Comparison of ENCODE assay signal across 18 cellular contexts in genomic region chr11:75527130-75527529, GRCh38. TPM values are rescaled to one million over a fixed set of nuclear protein-coding genes. Genes with fewer than 3 reads are reported as not detected.
DNase-seq lines count a peak whose midpoint lies in the region; ATAC-seq and TF ChIP-seq lines count a peak whose summit lies in the region.
"Had no signal": no experiment of that assay in that cellular context is flagged by ENCODE, and none has a peak within 500 bp of the region (broad histone marks: within the 10 kb centered on the region; RNA-seq: fewer than 3 reads in every experiment).

No MANE protein-coding gene starts in this region.

- H3K23ac ChIP-seq in neuronal stem cell (ENCODE audit: low read depth, low read length, poor library complexity): no peak overlapping the region

- H3K9me3 Mint-ChIP-seq in CD8-positive, alpha-beta memory T cell: no peaks in the 10 kb centered on the region
- no peaks in the 10 kb centered on the region for H3K9me3 Mint-ChIP-seq in activated T-helper 2 cell treated with anti-CD3 and anti-CD28 coated beads, Interferon-gamma antibody, Interleukin-2, Interleukin-4, amounts not matched to agents 10 μg/mL and 5 μg/mL and 100 μg/mL, durations not matched to agents 14 hours and 24 hours and 36 hours
- no peaks in the 10 kb centered on the region for H3K9me3 Mint-ChIP-seq in naive thymus-derived CD4-positive, alpha-beta T cell

- H4K91ac ChIP-seq in neuronal stem cell (ENCODE audit: low read depth, low read length, poor library complexity): no peak overlapping the region

- no peak overlapping the region for H2AK5ac ChIP-seq in neuronal stem cell (ENCODE audit: low read depth, low read length)

- peak overlapping the region in 5 of 8 donors; percentile 7 to 74 (median 63) for H3K27ac Mint-ChIP-seq in CD8-positive, alpha-beta memory T cell
- H3K27ac Mint-ChIP-seq in activated T-helper 2 cell treated with anti-CD3 and anti-CD28 coated beads, Interferon-gamma antibody, Interleukin-2, Interleukin-4, amounts not matched to agents 10 μg/mL and 5 μg/mL and 100 μg/mL, durations not matched to agents 14 hours and 24 hours and 36 hours: no peak overlapping the region
- H3K27ac Mint-ChIP-seq in naive thymus-derived CD4-positive, alpha-beta T cell: peak overlapping the region; percentile 37 to 80 (median 59)

- peak overlapping the region; percentile 77 to 88 (median 84) for H3K4me3 Mint-ChIP-seq in CD8-positive, alpha-beta memory T cell
- H3K4me3 Mint-ChIP-seq in activated T-helper 2 cell treated with anti-CD3 and anti-CD28 coated beads, Interferon-gamma antibody, Interleukin-2, Interleukin-4, amounts not matched to agents 10 μg/mL and 5 μg/mL and 100 μg/mL, durations not matched to agents 14 hours and 24 hours and 36 hours (ENCODE audit: low read depth): peak overlapping the region; percentile 78
- peak overlapping the region; percentile 71 to 89 (median 84) for H3K4me3 Mint-ChIP-seq in naive thymus-derived CD4-positive, alpha-beta T cell

- peaks cover 36 to 91% (median 90%) of the 10 kb centered on the region in 10 experiments for H3K4me1 ChIP-seq in BLaER1 treated with 17β-estradiol and CSF1 and Interleukin-3, amounts not matched to agents 10 nM and 100 nM
- peaks cover 28% of the 10 kb centered on the region for H3K4me1 ChIP-seq in CD8-positive, alpha-beta memory T cell (ENCODE audit: insufficient read depth, low read length)
- H3K4me1 ChIP-seq in naive thymus-derived CD4-positive, alpha-beta T cell (ENCODE audit: control insufficient read depth in 2 of 2, insufficient read depth in 2 of 2, low read length in 2 of 2): peaks cover 2 to 19% of the 10 kb centered on the region in 2 donors
- H3K4me1 ChIP-seq in tibial nerve (peaks cover 0 to 34% (median 4%) of the 10 kb centered on the region in 4 donors), neuronal stem cell (ENCODE audit: control insufficient read depth in 2 of 2, insufficient read depth in 1 of 2, low read depth in 1 of 2, low read length in 2 of 2) (peaks cover 12 to 16% of the 10 kb centered on the region in 2 donors)

- H3K4ac ChIP-seq in neuronal stem cell (ENCODE audit: low read length): no peak overlapping the region

- peaks cover 0 to 31% (median 23%) of the 10 kb centered on the region in 11 experiments; a peak in 15 of 22 replicates for H4K20me1 ChIP-seq in BLaER1 treated with 17β-estradiol and CSF1 and Interleukin-3, amounts not matched to agents 10 nM and 100 nM

- peaks cover 0 to 1% of the 10 kb centered on the region in 2 donors for H3K27me3 Mint-ChIP-seq in CD8-positive, alpha-beta memory T cell
- peaks cover 11% of the 10 kb centered on the region for H3K27me3 Mint-ChIP-seq in activated T-helper 2 cell treated with anti-CD3 and anti-CD28 coated beads, Interferon-gamma antibody, Interleukin-2, Interleukin-4, amounts not matched to agents 10 μg/mL and 5 μg/mL and 100 μg/mL, durations not matched to agents 14 hours and 24 hours and 36 hours (ENCODE audit: low read depth)
- peaks cover 0 to 24% (median 0%) of the 10 kb centered on the region in 5 donors for H3K27me3 Mint-ChIP-seq in naive thymus-derived CD4-positive, alpha-beta T cell

- POLR2A ChIA-PET in CD8-positive, alpha-beta memory T cell (lab: Charles Lee): no interaction called here
- POLR2A ChIA-PET in naive thymus-derived CD4-positive, alpha-beta T cell (lab: Charles Lee): no interaction called here

- H2BK120ac ChIP-seq in neuronal stem cell (ENCODE audit: low read depth, low read length): no peak overlapping the region

- H3K4me3 ChIP-seq in BLaER1 treated with 17β-estradiol and CSF1 and Interleukin-3, amounts not matched to agents 10 nM and 100 nM: peak overlapping the region in 3 of 10 experiments; percentile 81 to 88 (median 84); a peak in 2 of 20 replicates
- no peak overlapping the region for H3K4me3 ChIP-seq in CD8-positive, alpha-beta memory T cell (ENCODE audit: low read length)
- H3K4me3 ChIP-seq in naive thymus-derived CD4-positive, alpha-beta T cell (ENCODE audit: low read length): no peak overlapping the region
- H3K4me3 ChIP-seq in tibial nerve: no peak overlapping the region
- H3K4me3 ChIP-seq in neuronal stem cell (ENCODE audit: low read length in 2 of 2): no peak overlapping the region
- H3K4me3 ChIP-seq: lung had no signal

- H4K8ac ChIP-seq in neuronal stem cell (ENCODE audit: low read depth, low read length): no peak overlapping the region

- no peak for TF ChIP-seq POLR2A in tibial nerve (IDR thresholded peaks at IDR 0.05)

- intact Hi-C loops in activated T-helper 2 cell treated with anti-CD3 and anti-CD28 coated beads, Interferon-gamma antibody, Interleukin-2, Interleukin-4, amounts not matched to agents 10 μg/mL and 5 μg/mL and 100 μg/mL, durations not matched to agents 14 hours and 24 hours and 36 hours (cut with micrococcal nuclease): no loop called here
- intact Hi-C loops in naive thymus-derived CD4-positive, alpha-beta T cell (cut with micrococcal nuclease): loop anchor here (2.0 to 5.0 kb wide), 4 partner anchors 55 to 855 kb away; partner anchors contain the start of genes RPS3 (in 2 of the 2), GVQW3 (in 1 of the 2) and THAP12 (in 1 of the 2)

- H3K18ac ChIP-seq in neuronal stem cell (ENCODE audit: low read length): no peak overlapping the region

- no peak overlapping the region for H2AFZ ChIP-seq in neuronal stem cell (ENCODE audit: low read length)

- H3K27ac ChIP-seq in BLaER1 treated with 17β-estradiol and CSF1 and Interleukin-3, amounts not matched to agents 10 nM and 100 nM: no peak overlapping the region
- H3K27ac ChIP-seq in CD8-positive, alpha-beta memory T cell (ENCODE audit: low read depth, low read length): no peak overlapping the region
- no peak overlapping the region for H3K27ac ChIP-seq in naive thymus-derived CD4-positive, alpha-beta T cell (ENCODE audit: low read depth, low read length)
- H3K27ac ChIP-seq in tibial nerve (no peak overlapping the region), neuronal stem cell (replicated peaks; ENCODE audit: low read length) (no peak overlapping the region)
- H3K27ac ChIP-seq: vagina had no signal

- H3K36me3 ChIP-seq in BLaER1 treated with 17β-estradiol and CSF1 and Interleukin-3, amounts not matched to agents 10 nM and 100 nM: no peaks in the 10 kb centered on the region
- H3K36me3 ChIP-seq in CD8-positive, alpha-beta memory T cell (ENCODE audit: insufficient read depth, low read length): no peaks in the 10 kb centered on the region
- no peaks in the 10 kb centered on the region for H3K36me3 ChIP-seq in naive thymus-derived CD4-positive, alpha-beta T cell (ENCODE audit: control insufficient read depth in 2 of 3, insufficient read depth in 3 of 3, low read length in 3 of 3)
- H3K36me3 ChIP-seq in tibial nerve (no peaks in the 10 kb centered on the region), neuronal stem cell (replicated peaks in 1 of 2; ENCODE audit: control insufficient read depth in 2 of 2, insufficient read depth in 2 of 2, low read length in 2 of 2) (no peaks in the 10 kb centered on the region)
- H3K36me3 ChIP-seq: gastroesophageal sphincter, Peyer's patch, vagina had no signal

- no peaks in the 10 kb centered on the region for H3K9me3 ChIP-seq in BLaER1 treated with 17β-estradiol and CSF1 and Interleukin-3, amounts not matched to agents 10 nM and 100 nM (replicated peaks in 1 of 11)
- H3K9me3 ChIP-seq in CD8-positive, alpha-beta memory T cell (ENCODE audit: low read length): no peaks in the 10 kb centered on the region
- H3K9me3 ChIP-seq in naive thymus-derived CD4-positive, alpha-beta T cell (ENCODE audit: control insufficient read depth in 2 of 3, low read length in 3 of 3): no peaks in the 10 kb centered on the region
- H3K9me3 ChIP-seq in tibial nerve (no peaks in the 10 kb centered on the region), neuronal stem cell (replicated peaks in 1 of 2; ENCODE audit: control insufficient read depth in 2 of 2, insufficient read depth in 1 of 2, low read depth in 1 of 2, low read length in 2 of 2) (no peaks in the 10 kb centered on the region)
- H3K9me3 ChIP-seq: gastroesophageal sphincter, Peyer's patch, vagina had no signal

- no peak for DNase-seq in CD8-positive, alpha-beta memory T cell
- DNase-seq in activated T-helper 2 cell treated with anti-CD3 and anti-CD28 coated beads, Interferon-gamma antibody, Interleukin-2, Interleukin-4, amounts not matched to agents 10 μg/mL and 5 μg/mL and 100 μg/mL, durations not matched to agents 14 hours and 24 hours and 36 hours (ENCODE audit: low spot score): no peak
- no peak for DNase-seq in naive thymus-derived CD4-positive, alpha-beta T cell
- DNase-seq in kidney glomerular epithelial cell (lab: John Stamatoyannopoulos, UW) (no peak), tibial nerve (ENCODE audit: low spot score in 2 of 2) (no peak), neuronal stem cell (ENCODE audit: low spot score) (no peak)
- DNase-seq: activated effector memory CD4-positive, alpha-beta T cell treated with anti-CD3 and anti-CD28 coated beads, Interleukin-2, amount 50 U/mL, for 16 hours; caudate nucleus; NCI-H2081; NCI-H69; occipital lobe; Peyer's patch; stimulated activated naive CD4-positive, alpha-beta T cell treated with Interleukin-2 at 50 U/mL for 16 hours had no signal

- TF ChIP-seq EP300 in tibial nerve (IDR thresholded peaks at IDR 0.05): no peak

- no peak overlapping the region for H2BK12ac ChIP-seq in neuronal stem cell (ENCODE audit: low read length)

- CTCF ChIA-PET in CD8-positive, alpha-beta memory T cell (lab: Charles Lee): interaction anchor here (1.2 to 17.2 kb wide), 4 partner anchors 19 to 247 kb away, joined by 3 to 212 read pairs (median 8); no protein-coding TSS in a partner anchor
- CTCF ChIA-PET in naive thymus-derived CD4-positive, alpha-beta T cell (lab: Charles Lee): interaction anchor here (8.7 to 8.8 kb wide), 2 partner anchors 83 to 140 kb away, joined by 93 to 147 read pairs; no protein-coding TSS in a partner anchor

- peak overlapping the region; percentile 10 to 100 (median 99); a peak in 18 of 22 replicates for H3K4me2 ChIP-seq in BLaER1 treated with 17β-estradiol and CSF1 and Interleukin-3, amounts not matched to agents 10 nM and 100 nM
- H3K4me2 ChIP-seq in neuronal stem cell (ENCODE audit: insufficient read depth, low read length, poor library complexity, severe bottlenecking): no peak overlapping the region

- no peak overlapping the region for H3K14ac ChIP-seq in neuronal stem cell (ENCODE audit: low read length)

- ATAC-seq in naive thymus-derived CD4-positive, alpha-beta T cell: no peak
- ATAC-seq: activated CD4-positive, CD25-positive, alpha-beta regulatory T cell treated with anti-CD3 and anti-CD28 coated beads, Interleukin-2, amount 50 U/mL, for 24 hours; gastroesophageal sphincter had no signal

- no peak for TF ChIP-seq CTCF in tibial nerve (IDR thresholded peaks at IDR 0.05)

- H2BK15ac ChIP-seq in neuronal stem cell (ENCODE audit: low read length): no peak overlapping the region

- H3K79me1 ChIP-seq in neuronal stem cell (ENCODE audit: low read depth, low read length): no peaks in the 10 kb centered on the region

- 90 to 95% methylated on average over 5 of the region's 5 CpGs for WGBS in tibial nerve, 2 donors
- no CpG with 5 or more reads among the region's 5 CpGs for WGBS in neuronal stem cell (ENCODE audit: extremely low coverage in 2 of 2, insufficient read length in 2 of 2, insufficient replicate concordance in 1 of 2), 2 donors

- H2BK5ac ChIP-seq in neuronal stem cell (ENCODE audit: low read length): no peak overlapping the region

- H3K4me1 Mint-ChIP-seq in CD8-positive, alpha-beta memory T cell: peaks cover 31 to 46% (median 45%) of the 10 kb centered on the region in 3 donors
- H3K4me1 Mint-ChIP-seq in activated T-helper 2 cell treated with anti-CD3 and anti-CD28 coated beads, Interferon-gamma antibody, Interleukin-2, Interleukin-4, amounts not matched to agents 10 μg/mL and 5 μg/mL and 100 μg/mL, durations not matched to agents 14 hours and 24 hours and 36 hours (ENCODE audit: low read depth): peaks cover 24% of the 10 kb centered on the region
- peaks cover 16 to 49% (median 35%) of the 10 kb centered on the region in 7 donors for H3K4me1 Mint-ChIP-seq in naive thymus-derived CD4-positive, alpha-beta T cell

- peaks cover 0 to 1% (median 0%) of the 10 kb centered on the region in 3 donors for H3K36me3 Mint-ChIP-seq in CD8-positive, alpha-beta memory T cell
- H3K36me3 Mint-ChIP-seq in activated T-helper 2 cell treated with anti-CD3 and anti-CD28 coated beads, Interferon-gamma antibody, Interleukin-2, Interleukin-4, amounts not matched to agents 10 μg/mL and 5 μg/mL and 100 μg/mL, durations not matched to agents 14 hours and 24 hours and 36 hours (ENCODE audit: low read depth): no peaks in the 10 kb centered on the region
- no peaks in the 10 kb centered on the region for H3K36me3 Mint-ChIP-seq in naive thymus-derived CD4-positive, alpha-beta T cell

- H3K9ac ChIP-seq in BLaER1 treated with 17β-estradiol and CSF1 and Interleukin-3, amounts not matched to agents 10 nM and 100 nM: no peak overlapping the region
- no peak overlapping the region for H3K9ac ChIP-seq in neuronal stem cell (ENCODE audit: low read depth, low read length, poor library complexity)

- H3K27me3 ChIP-seq in BLaER1 treated with 17β-estradiol and CSF1 and Interleukin-3, amounts not matched to agents 10 nM and 100 nM: peaks cover 16 to 32% (median 26%) of the 10 kb centered on the region in 11 experiments
- H3K27me3 ChIP-seq in CD8-positive, alpha-beta memory T cell (ENCODE audit: insufficient read depth, low read length, poor library complexity, severe bottlenecking): no peaks in the 10 kb centered on the region
- no peaks in the 10 kb centered on the region for H3K27me3 ChIP-seq in naive thymus-derived CD4-positive, alpha-beta T cell (ENCODE audit: control insufficient read depth in 2 of 2, insufficient read depth in 2 of 2, low read length in 2 of 2)
- no peaks in the 10 kb centered on the region for H3K27me3 ChIP-seq in tibial nerve
- H3K27me3 ChIP-seq in neuronal stem cell (ENCODE audit: control insufficient read depth in 3 of 3, insufficient read depth in 3 of 3, low read depth in 1 of 3, low read length in 3 of 3): peaks cover 0 to 39% (median 2%) of the 10 kb centered on the region in 3 experiments
- H3K27me3 ChIP-seq: Peyer's patch, vagina had no signal

RNA-seq across cellular contexts. Expression of gene GDPD5, which starts 1.4 kb away (rescaled TPM):
- 1 to 10 TPM; 8.9 to 9.1 TPM for total RNA-seq in CD8-positive, alpha-beta memory T cell
- 10.4 TPM for polyA plus RNA-seq in CD8-positive, alpha-beta memory T cell
- 11.0 and 14.9 TPM in 2 replicates for total RNA-seq in activated T-helper 2 cell treated with anti-CD3 and anti-CD28 coated beads, Interferon-gamma antibody, Interleukin-2, Interleukin-4, amounts not matched to agents 10 μg/mL and 5 μg/mL and 100 μg/mL, durations not matched to agents 14 hours and 24 hours and 36 hours
- 10 to 100 TPM; 18.0 to 50.3 (median 24.7) TPM for total RNA-seq in naive thymus-derived CD4-positive, alpha-beta T cell
- polyA plus RNA-seq in naive thymus-derived CD4-positive, alpha-beta T cell: 1 to 10 TPM; 3.9 to 7.1 TPM
- 100 to 1,000 TPM in 2 of 4 donors, 10 to 100 TPM in 2; 92.2 to 122 (median 101) TPM for total RNA-seq in tibial nerve
- 10.9 TPM for polyA plus RNA-seq in neuronal stem cell (2013, experiment 1 of 2)
- 11.1 TPM for polyA plus RNA-seq in neuronal stem cell (2013, experiment 2 of 2)

RNA-seq across cellular contexts. Expression of gene SERPINH1, which starts 34.9 kb away (rescaled TPM):
- total RNA-seq in CD8-positive, alpha-beta memory T cell: 10 to 100 TPM; 20.7 to 21.1 TPM
- polyA plus RNA-seq in CD8-positive, alpha-beta memory T cell: 8.4 TPM
- 23.8 and 23.9 TPM in 2 replicates for total RNA-seq in activated T-helper 2 cell treated with anti-CD3 and anti-CD28 coated beads, Interferon-gamma antibody, Interleukin-2, Interleukin-4, amounts not matched to agents 10 μg/mL and 5 μg/mL and 100 μg/mL, durations not matched to agents 14 hours and 24 hours and 36 hours
- total RNA-seq in naive thymus-derived CD4-positive, alpha-beta T cell: 10 to 100 TPM in 3 of 5 experiments, 1 to 10 TPM in 2; 5.1 to 19.9 (median 13.2) TPM
- 1 to 10 TPM; 2.9 to 7.8 TPM for polyA plus RNA-seq in naive thymus-derived CD4-positive, alpha-beta T cell
- 100 to 1,000 TPM; 151 to 358 (median 184) TPM for total RNA-seq in tibial nerve
- 246 TPM for polyA plus RNA-seq in neuronal stem cell (2013, experiment 1 of 2)
- 246 TPM for polyA plus RNA-seq in neuronal stem cell (2013, experiment 2 of 2)
